In the genomic region with DNA sequence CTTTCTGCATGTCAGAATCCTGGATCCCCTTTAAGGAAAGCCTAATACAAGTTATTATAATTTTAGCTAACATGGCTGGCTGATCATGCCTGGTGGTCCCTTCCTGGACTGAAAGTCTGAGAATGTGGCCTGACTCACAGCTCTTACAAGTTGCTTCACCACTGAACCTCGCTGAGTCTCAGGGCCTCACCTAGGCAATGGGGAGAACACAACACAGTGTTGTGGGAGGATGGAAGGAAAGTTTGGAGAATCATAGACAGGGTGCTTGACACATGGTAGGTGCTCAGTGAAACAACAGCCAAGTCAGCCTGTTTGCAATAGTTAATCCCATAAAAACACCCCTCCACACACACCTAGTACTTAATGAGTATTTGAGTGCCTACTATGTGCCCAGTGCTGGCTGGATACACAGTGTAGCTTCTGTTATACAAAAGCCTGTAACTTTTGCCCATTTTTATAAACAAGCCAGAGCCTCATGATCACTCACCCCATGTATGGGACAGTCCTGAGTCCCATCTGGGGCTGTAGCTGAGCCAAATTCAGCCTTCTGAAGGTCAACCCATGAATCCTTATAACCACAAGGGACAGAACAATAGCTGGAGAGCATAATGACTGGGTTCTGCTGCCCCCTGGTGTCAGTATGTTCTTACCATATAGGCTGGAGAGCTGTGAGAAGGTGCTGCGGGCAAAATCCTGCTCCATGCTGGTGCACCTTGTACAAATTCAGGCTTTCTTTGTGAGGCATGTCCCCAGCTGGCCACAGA, we compare ENCODE assay signal across 8 cellular contexts. TPM values are rescaled to one million over a fixed set of nuclear protein-coding genes. Genes with fewer than 3 reads are reported as not detected.
DNase-seq lines count a peak whose midpoint lies in the region; ATAC-seq, FAIRE-seq and TF ChIP-seq lines count a peak whose summit lies in the region.

No MANE protein-coding gene starts in this region.

- TF ChIP-seq CTCF in cardiac fibroblast (IDR thresholded peaks at IDR 0.05; ENCODE audit: low read depth, low read length) (peak; percentile 68), keratinocyte (optimal IDR thresholded peaks at IDR 0.05 in 1 of 3, IDR thresholded peaks at IDR 0.05 in 1 of 3, conservative IDR thresholded peaks at IDR 0.05 in 1 of 3; ENCODE audit: extremely low read depth in 1 of 3, insufficient read depth in 2 of 3, low read length in 3 of 3) (peak; percentile 81 to 89 (median 84))

- H3K9me3 ChIP-seq in keratinocyte (ENCODE audit: control insufficient read depth, low read depth, low read length): no peaks in the 10 kb centered on the region

- DNase-seq in ACHN: peak; percentile 72
- DNase-seq in NCI-H446 (lab: John Stamatoyannopoulos, UW): peak; percentile 64 to 84
- DNase-seq in cardiac fibroblast (ENCODE audit: low read depth in 2 of 2): peak; percentile 85 to 91
- DNase-seq in keratinocyte (ENCODE audit: low read depth, low spot score): peak; percentile 46
- peak; percentile 77 for DNase-seq in stimulated activated CD4-positive, alpha-beta T cell treated with anti-CD3 and anti-CD28 coated beads, Interleukin-1b, Interleukin-23, amount 100 ng/mL, for 48 hours

- peaks cover 15% of the 10 kb centered on the region for H3K4me1 ChIP-seq in keratinocyte (ENCODE audit: control insufficient read depth, extremely low read depth, insufficient read depth, low read length)

- H3K27ac ChIP-seq in keratinocyte (ENCODE audit: control insufficient read depth, insufficient read depth, low read length): no peak overlapping the region

- FAIRE-seq in keratinocyte (lab: Jason Lieb, UNC): peak; percentile 97

- H3K9me1 ChIP-seq in keratinocyte (ENCODE audit: control insufficient read depth, extremely low read depth, insufficient read depth, low read length): no peaks in the 10 kb centered on the region

- no peaks in the 10 kb centered on the region for H3K36me3 ChIP-seq in keratinocyte (ENCODE audit: control insufficient read depth in 2 of 2, extremely low read depth in 1 of 2, insufficient read depth in 2 of 2, low read length in 2 of 2)

- no peaks in the 10 kb centered on the region for H3K79me2 ChIP-seq in keratinocyte (ENCODE audit: control insufficient read depth, insufficient read depth, low read length)

- in situ Hi-C loops in ACHN (cut with HindIII; ENCODE audit: low pct_ligation_motif_present, low pct_unique_long_range_greater_than_20kb, low sequenced_read_pairs): no loop called here

- H3K4me2 ChIP-seq in keratinocyte (ENCODE audit: control insufficient read depth, extremely low read depth, insufficient read depth, low read depth, low read length): peak overlapping the region; percentile 38

- dilution Hi-C loops in keratinocyte (cut with MboI; ENCODE audit: extremely low pct_ligation_motif_present, low sequenced_read_pairs): no loop called here

- peaks cover 18% of the 10 kb centered on the region for H3K27me3 ChIP-seq in keratinocyte (ENCODE audit: control insufficient read depth, extremely low read depth, insufficient read depth, low read length)

- no peak overlapping the region for H3K9ac ChIP-seq in keratinocyte (ENCODE audit: control insufficient read depth, extremely low read depth, insufficient read depth, low read length)

- ATAC-seq in GM18511 (IDR thresholded peaks at IDR 0.05; ENCODE audit: unreplicated experiment): peak; percentile 74
- peak; percentile 63 for ATAC-seq in HG03095 (IDR thresholded peaks at IDR 0.05; ENCODE audit: unreplicated experiment)
- peak; percentile 53 to 70 for ATAC-seq in activated CD4-positive, CD25-positive, alpha-beta regulatory T cell treated with anti-CD3 and anti-CD28 coated beads, Interleukin-2, amount 50 U/mL, for 24 hours

- H3K4me3 ChIP-seq in cardiac fibroblast (replicated peaks in 1 of 2; ENCODE audit: low read depth in 2 of 2, low read length in 2 of 2) (no peak overlapping the region), keratinocyte (ENCODE audit: control insufficient read depth in 2 of 3, extremely low read depth in 1 of 3, insufficient read depth in 2 of 3, low read depth in 1 of 3, low read length in 3 of 3) (no peak overlapping the region)

- no peak overlapping the region for H2AFZ ChIP-seq in keratinocyte (ENCODE audit: control insufficient read depth, low read length)

- H4K20me1 ChIP-seq in keratinocyte (ENCODE audit: control insufficient read depth, extremely low read depth, insufficient read depth, low read length): no peaks in the 10 kb centered on the region

RNA-seq across cellular contexts. Expression of gene ACSL6, which starts 3.9 kb away (rescaled TPM):
- 0.18 to 0.22 TPM (median 0.18 TPM) in 3 replicates for polyA plus RNA-seq in keratinocyte
- polyA plus RNA-seq in keratinocyte (2011; ENCODE audit: low read depth): not detected
- polyA plus RNA-seq in keratinocyte (2011; cell fraction: cytosol; rRNA removed): 0.10 TPM in 2 replicates
- 0.55 and 0.69 TPM in 2 replicates for polyA plus RNA-seq in keratinocyte (2011; cell fraction: nucleus; rRNA removed)
- 0.37 TPM in 1 of 2 replicates, not detected in the other for polyA plus RNA-seq in keratinocyte (2012; ENCODE audit: low replicate concordance)
- polyA minus RNA-seq in keratinocyte: 0.03 to 1.0 TPM (median 0.26 TPM) in 3 replicates
- not detected for polyA minus RNA-seq in keratinocyte (2011; cell fraction: cytosol; rRNA and poly(A)+ RNA removed)
- 0.53 and 1.9 TPM in 2 replicates for polyA minus RNA-seq in keratinocyte (2011; cell fraction: nucleus; rRNA and poly(A)+ RNA removed)

RNA-seq across cellular contexts. Expression of gene IL3, which starts 52.9 kb away (rescaled TPM):
- polyA plus RNA-seq in keratinocyte: not detected in 3 replicates
- not detected for polyA plus RNA-seq in keratinocyte (2011; ENCODE audit: low read depth)
- polyA plus RNA-seq in keratinocyte (2011; cell fraction: cytosol; rRNA removed): not detected in 2 replicates
- not detected in 2 replicates for polyA plus RNA-seq in keratinocyte (2011; cell fraction: nucleus; rRNA removed)
- not detected in 2 replicates for polyA plus RNA-seq in keratinocyte (2012; ENCODE audit: low replicate concordance)
- polyA minus RNA-seq in keratinocyte: not detected in 3 replicates
- polyA minus RNA-seq in keratinocyte (2011; cell fraction: cytosol; rRNA and poly(A)+ RNA removed): not detected
- not detected in 2 replicates for polyA minus RNA-seq in keratinocyte (2011; cell fraction: nucleus; rRNA and poly(A)+ RNA removed)
